ENCODE assay signal across 8 cellular contexts in genomic region chr12:51217133-51217967, GRCh38. TPM values are rescaled to one million over a fixed set of nuclear protein-coding genes. Genes with fewer than 3 reads are reported as not detected.
DNase-seq lines count a peak whose midpoint lies in the region; ATAC-seq, FAIRE-seq and TF ChIP-seq lines count a peak whose summit lies in the region.

No MANE protein-coding gene starts in this region.

- peak overlapping the region; percentile 83 for H3K9ac ChIP-seq in HUES64 (ENCODE audit: low read depth, low read length)
- H3K9ac ChIP-seq in kidney (ENCODE audit: low read length in 2 of 2) = peak overlapping the region; percentile 75 to 77

- H3K27me3 ChIP-seq in HUES64 (ENCODE audit: insufficient read depth, low read length) = no peaks in the 10 kb centered on the region

- H3K4me1 ChIP-seq in HUES64 (ENCODE audit: insufficient read depth, low read length) (peaks cover 15% of the 10 kb centered on the region), kidney (ENCODE audit: control insufficient read depth in 1 of 2, insufficient read depth in 1 of 2, low read depth in 1 of 2, low read length in 2 of 2) (peaks cover 8 to 18% of the 10 kb centered on the region in 2 donors)

- under 1% methylated on average over 61 of the region's 81 CpGs for WGBS in HUES64

- H3K4me3 ChIP-seq in HUES64 (ENCODE audit: low read length) = peak overlapping the region; percentile 72
- H3K4me3 ChIP-seq in kidney (ENCODE audit: low read length in 2 of 2) = peak overlapping the region; percentile 61 to 86

- no peaks in the 10 kb centered on the region for H3K36me3 ChIP-seq in HUES64 (ENCODE audit: insufficient read depth, low read length)
- no peaks in the 10 kb centered on the region for H3K36me3 ChIP-seq in kidney (ENCODE audit: control insufficient read depth in 1 of 2, insufficient read depth in 2 of 2, low read length in 2 of 2)

- no peak for FAIRE-seq in kidney (lab: Jason Lieb, UNC)

- ATAC-seq in GM19351 (IDR thresholded peaks at IDR 0.05; ENCODE audit: unreplicated experiment) = peak; percentile 41
- ATAC-seq in activated CD4-positive, CD25-positive, alpha-beta regulatory T cell treated with anti-CD3 and anti-CD28 coated beads, Interleukin-2, amount 50 U/mL, for 24 hours = peak; percentile 39 to 42

- TF ChIP-seq CTCF in kidney (IDR thresholded peaks at IDR 0.05; ENCODE audit: borderline replicate concordance, extremely low read depth, insufficient read depth) = peak; percentile 14

- H3K27ac ChIP-seq in HUES64 (ENCODE audit: low read depth, low read length) (peak overlapping the region; percentile 96), caudate nucleus (ENCODE audit: low read depth, low read length) (peak overlapping the region; percentile 95), kidney (ENCODE audit: low read depth in 2 of 2, low read length in 2 of 2) (peak overlapping the region; percentile 91 to 95)

- DNase-seq in Ammon's horn (ENCODE audit: low spot score) (peak; percentile 70), caudate nucleus (lab: John Stamatoyannopoulos, UW) (peak in 56 of 61 donors; percentile 15 to 82 (median 59)), kidney (peak; percentile 90), DMS79 treated with DMSO at 0.1 percent for 48 hours (lab: John Stamatoyannopoulos, UW) (no peak)
- DNase-seq in stimulated activated CD4-positive, alpha-beta T cell treated with anti-CD3 and anti-CD28 coated beads, Interleukin-15, amount 100 ng/mL, for 24 hours = peak; percentile 54

- intact Hi-C loops in kidney (cut with DNase I) = no loop called here

- no peaks in the 10 kb centered on the region for H3K9me3 ChIP-seq in HUES64 (ENCODE audit: insufficient read depth, low read depth, low read length)
- no peaks in the 10 kb centered on the region for H3K9me3 ChIP-seq in kidney (ENCODE audit: control insufficient read depth in 1 of 2, low read length in 2 of 2)

RNA-seq across cellular contexts. Expression of gene POU6F1, which starts 0.5 kb away (rescaled TPM):
- polyA plus RNA-seq in HUES64 (2013, experiment 1 of 2) = 3.4 TPM
- polyA plus RNA-seq in HUES64 (2013, experiment 2 of 2) = 2.7 TPM
- total RNA-seq in kidney = 20.0 TPM
- polyA plus RNA-seq in kidney (ENCODE audit: insufficient read depth, low read depth, low replicate concordance) = 5.2 TPM

RNA-seq across cellular contexts. Expression of gene DAZAP2, which starts 21.3 kb away (rescaled TPM):
- polyA plus RNA-seq in HUES64 (2013, experiment 1 of 2) = 32.1 TPM
- 51.8 TPM for polyA plus RNA-seq in HUES64 (2013, experiment 2 of 2)
- 319 TPM for total RNA-seq in kidney
- polyA plus RNA-seq in kidney (ENCODE audit: insufficient read depth, low read depth, low replicate concordance) = 363 TPM

RNA-seq across cellular contexts. Expression of gene TFCP2, which starts 44.4 kb away (rescaled TPM):
- polyA plus RNA-seq in HUES64 (2013, experiment 1 of 2) = 33.4 TPM
- polyA plus RNA-seq in HUES64 (2013, experiment 2 of 2) = 33.3 TPM
- total RNA-seq in kidney = 31.2 TPM
- 15.2 TPM for polyA plus RNA-seq in kidney (ENCODE audit: insufficient read depth, low read depth, low replicate concordance)

RNA-seq across cellular contexts. Expression of gene SMAGP, which starts 52.9 kb away (rescaled TPM):
- polyA plus RNA-seq in HUES64 (2013, experiment 1 of 2) = 4.9 TPM
- polyA plus RNA-seq in HUES64 (2013, experiment 2 of 2) = 4.7 TPM
- total RNA-seq in kidney = 28.5 TPM
- polyA plus RNA-seq in kidney (ENCODE audit: insufficient read depth, low read depth, low replicate concordance) = 22.8 TPM
